ENCODE assay signal across 28 cellular contexts in genomic region chr6:113057567-113058053, GRCh38.
"Had no signal": no experiment of that assay in that cellular context is flagged by ENCODE, and none has a peak within 500 bp of the region (broad histone marks: within the 10 kb centered on the region; RNA-seq: fewer than 3 reads in every experiment).

No MANE protein-coding gene starts in this region.

- H3K9me3 ChIP-seq: lower lobe of right lung, psoas muscle, right lobe of liver, testis, tibial nerve, upper lobe of right lung, vagina had no signal

- H3K4me1 ChIP-seq: esophagus muscularis mucosa, heart left ventricle, left lung, lower lobe of right lung, parathyroid adenoma, psoas muscle, right lobe of liver, spleen, testis, upper lobe of right lung, vagina had no signal

- H3K36me3 Mint-ChIP-seq: memory B cell; natural killer cell; stimulated activated naive B cell treated with anti-CD40 and anti-IgM and Interleukin-4, amounts not matched to agents 10 μg/mL and 1 μg/mL and 100 μg/mL, for 72 hours had no signal

- H3K27ac ChIP-seq: dorsolateral prefrontal cortex, epithelial cell of prostate, esophagus muscularis mucosa, heart left ventricle, left lung, lower lobe of right lung, parathyroid adenoma, psoas muscle, right lobe of liver, spleen, testis, tibial nerve, upper lobe of right lung, vagina had no signal

- H3K79me2 ChIP-seq: parathyroid adenoma had no signal

- H3K9ac ChIP-seq: parathyroid adenoma had no signal

- H3K27me3 Mint-ChIP-seq: memory B cell; stimulated activated naive B cell treated with anti-CD40 and anti-IgM and Interleukin-4, amounts not matched to agents 10 μg/mL and 1 μg/mL and 100 μg/mL, for 72 hours; stimulated activated naive CD8-positive, alpha-beta T cell treated with anti-CD3 and anti-CD28 coated beads, Interleukin-15, amount 100 ng/mL, for 72 hours had no signal

- H2AFZ ChIP-seq: parathyroid adenoma had no signal

- DNase-seq: cortex of kidney; dorsolateral prefrontal cortex; effector CD8-positive, alpha-beta T cell; foreskin melanocyte; heart left ventricle; hippocampal formation; left lung; lower lobe of right lung; natural killer cell; psoas muscle; retina; right lobe of liver; spleen; stimulated activated CD4-positive, alpha-beta T cell treated with anti-CD3 and anti-CD28 coated beads, Interleukin-15, amount 100 ng/mL, for 24 hours; stimulated activated CD4-positive, alpha-beta T cell treated with anti-CD3 and anti-CD28 coated beads, Interleukin-1b, Interleukin-23, amount 100 ng/mL, for 48 hours; stimulated activated CD4-positive, alpha-beta T cell treated with anti-CD3 and anti-CD28 coated beads, Interleukin-4, amount 100 ng/mL, for 24 hours; stimulated activated naive B cell treated with anti-CD40 and anti-IgM and Interleukin-4, amounts not matched to agents 10 μg/mL and 1 μg/mL and 100 μg/mL, for 72 hours; stimulated activated naive CD8-positive, alpha-beta T cell treated with anti-CD3 and anti-CD28 coated beads, Interleukin-15, amount 100 ng/mL, for 72 hours; testis; upper lobe of right lung had no signal

- H3K36me3 ChIP-seq: esophagus muscularis mucosa, heart left ventricle, left lung, lower lobe of right lung, right lobe of liver, spleen, tibial nerve, upper lobe of right lung, vagina had no signal

- H3K27me3 ChIP-seq: dorsolateral prefrontal cortex, esophagus muscularis mucosa, heart left ventricle, left lung, right lobe of liver, spleen, testis, tibial nerve, upper lobe of right lung, vagina had no signal

- H3K9me3 Mint-ChIP-seq: stimulated activated naive CD8-positive, alpha-beta T cell treated with anti-CD3 and anti-CD28 coated beads, Interleukin-15, amount 100 ng/mL, for 72 hours had no signal

- H3K4me3 Mint-ChIP-seq: memory B cell; mesothelial cell of epicardium; natural killer cell; neural crest cell; stimulated activated naive B cell treated with anti-CD40 and anti-IgM and Interleukin-4, amounts not matched to agents 10 μg/mL and 1 μg/mL and 100 μg/mL, for 72 hours; stimulated activated naive CD8-positive, alpha-beta T cell treated with anti-CD3 and anti-CD28 coated beads, Interleukin-15, amount 100 ng/mL, for 72 hours had no signal

- H3K4me3 ChIP-seq: dorsolateral prefrontal cortex, esophagus muscularis mucosa, heart left ventricle, left lung, lower lobe of right lung, psoas muscle, right lobe of liver, spleen, testis, tibial nerve, upper lobe of right lung, vagina had no signal

- H3K27ac Mint-ChIP-seq: memory B cell; mesothelial cell of epicardium; natural killer cell; stimulated activated naive B cell treated with anti-CD40 and anti-IgM and Interleukin-4, amounts not matched to agents 10 μg/mL and 1 μg/mL and 100 μg/mL, for 72 hours; stimulated activated naive CD8-positive, alpha-beta T cell treated with anti-CD3 and anti-CD28 coated beads, Interleukin-15, amount 100 ng/mL, for 72 hours had no signal

- H3K4me1 Mint-ChIP-seq: memory B cell; natural killer cell; stimulated activated naive B cell treated with anti-CD40 and anti-IgM and Interleukin-4, amounts not matched to agents 10 μg/mL and 1 μg/mL and 100 μg/mL, for 72 hours; stimulated activated naive CD8-positive, alpha-beta T cell treated with anti-CD3 and anti-CD28 coated beads, Interleukin-15, amount 100 ng/mL, for 72 hours had no signal
